In genomic region chr3:141368925-141369794, GRCh38 we compare ENCODE assay signal across 8 cellular contexts. TPM values are rescaled to one million over a fixed set of nuclear protein-coding genes. Genes with fewer than 3 reads are reported as not detected.
DNase-seq lines count a peak whose midpoint lies in the region; ATAC-seq and TF ChIP-seq lines count a peak whose summit lies in the region.
"Had no signal": no experiment of that assay in that cellular context is flagged by ENCODE, and none has a peak within 500 bp of the region (broad histone marks: within the 10 kb centered on the region; RNA-seq: fewer than 3 reads in every experiment).

No MANE protein-coding gene starts in this region.

- H3K79me2 ChIP-seq in KMS-11 (ENCODE audit: insufficient read depth, low read depth): no peaks in the 10 kb centered on the region; the same call in 1 of the 2 replicates

- no peak overlapping the region for H2AFZ ChIP-seq in KMS-11 (ENCODE audit: low read depth)

- in situ Hi-C loops in astrocyte of the cerebellum (cut with HindIII; ENCODE audit: low sequenced_read_pairs): no loop called here

- H3K4me1 ChIP-seq in KMS-11 (ENCODE audit: low read depth, poor library complexity, severe bottlenecking): peaks cover 92% of the 10 kb centered on the region
- peaks cover 0 to 3% (median 0%) of the 10 kb centered on the region in 4 donors for H3K4me1 ChIP-seq in liver (ENCODE audit: control insufficient read depth in 4 of 4, insufficient read depth in 4 of 4, low read length in 3 of 4)
- peaks cover 47% of the 10 kb centered on the region for H3K4me1 ChIP-seq in testis

- TF ChIP-seq CTCF in KMS-11 (conservative IDR thresholded peaks at IDR 0.05; ENCODE audit: low read depth, low read length) (no peak), astrocyte of the cerebellum (IDR thresholded peaks at IDR 0.05; ENCODE audit: low read depth, low read length, missing control alignments) (no peak), liver (IDR thresholded peaks at IDR 0.05; ENCODE audit: low read depth, low read length, missing input control) (no peak), testis (IDR thresholded peaks at IDR 0.05) (no peak)

- no peaks in the 10 kb centered on the region for H4K20me1 ChIP-seq in KMS-11 (ENCODE audit: insufficient read depth)

- no peak for TF ChIP-seq POLR2A in testis (IDR thresholded peaks at IDR 0.05)

- peak overlapping the region; percentile 33; the same call in 1 of the 2 replicates for H3K9ac ChIP-seq in KMS-11
- H3K9ac ChIP-seq in liver (ENCODE audit: low read depth in 1 of 2, low read length in 2 of 2): no peak overlapping the region

- H3K9me3 ChIP-seq in liver (ENCODE audit: control insufficient read depth in 4 of 4, low read length in 3 of 4) (no peaks in the 10 kb centered on the region), testis (no peaks in the 10 kb centered on the region)

- DNase-seq in astrocyte of the cerebellum (ENCODE audit: low read depth): no peak
- DNase-seq in testis: no peak
- no peak for DNase-seq in GM19238 (ENCODE audit: insufficient read length, low spot score)
- DNase-seq in mucosa of gallbladder (ENCODE audit: low spot score): no peak
- DNase-seq: NCI-H2107 had no signal

- H3K36me3 ChIP-seq in KMS-11 (ENCODE audit: insufficient read depth) (no peaks in the 10 kb centered on the region), liver (ENCODE audit: control insufficient read depth in 4 of 4, insufficient read depth in 3 of 4, low read depth in 1 of 4, low read length in 3 of 4) (no peaks in the 10 kb centered on the region), testis (ENCODE audit: low read depth, missing control alignments) (no peaks in the 10 kb centered on the region)

- whole genome bisulfite sequencing in liver: 84% methylated on average over 15 of the region's 15 CpGs
- 30 to 34% methylated on average over 15 of the region's 15 CpGs for WGBS in testis, 2 donors

- no peak for ATAC-seq in GM21367 (IDR thresholded peaks at IDR 0.05; ENCODE audit: unreplicated experiment)

- peak overlapping the region; percentile 43; the same call in 1 of the 2 replicates for H3K4me2 ChIP-seq in KMS-11

- H3K27me3 ChIP-seq in KMS-11 (ENCODE audit: insufficient read depth, low read depth) (no peaks in the 10 kb centered on the region), liver (ENCODE audit: control insufficient read depth in 4 of 4, insufficient read depth in 4 of 4, low read length in 3 of 4) (no peaks in the 10 kb centered on the region), testis (no peaks in the 10 kb centered on the region)

- H3K4me3 ChIP-seq in KMS-11 (IDR thresholded peaks at IDR 0.05; ENCODE audit: insufficient read depth, low read depth, low read length) (no peak overlapping the region), astrocyte of the cerebellum (ENCODE audit: low read depth, low read length) (peak overlapping the region; percentile 0), liver (ENCODE audit: low read depth in 1 of 3, low read length in 3 of 3) (no peak overlapping the region), testis (peak overlapping the region; percentile 16 to 50)

- intact Hi-C loops in testis (cut with DNase I; ENCODE audit: low total_unique reads): loop anchor here (5.0 kb wide), 1 partner anchor 73 kb away; no protein-coding TSS in a partner anchor

- H3K27ac ChIP-seq in KMS-11 (peak overlapping the region; percentile 67), liver (ENCODE audit: low read depth in 1 of 2, low read length in 2 of 2) (peak overlapping the region; percentile 55 to 64), testis (peak overlapping the region; percentile 93 to 95)

- no peak for TF ChIP-seq RAD21 in liver (IDR thresholded peaks at IDR 0.05)

TF ChIP-seq in liver, 16 proteins besides CTCF, POLR2A, EP300 and RAD21:
- TF ChIP-seq FOXA2 (IDR thresholded peaks at IDR 0.05) (no peak), JUND (IDR thresholded peaks at IDR 0.05) (no peak), ZBTB33 (IDR thresholded peaks at IDR 0.05) (no peak), EGR1 (IDR thresholded peaks at IDR 0.05; ENCODE audit: low read depth in 2 of 2) (no peak), NR2F2 (IDR thresholded peaks at IDR 0.05) (no peak)

RNA-seq across cellular contexts. Expression of gene ZBTB38, which starts 0.9 kb away (rescaled TPM):
- 10 to 100 TPM; 19.8 to 57.3 TPM for total RNA-seq in liver
- 10 to 100 TPM in 1 of 2 donors, 1 to 10 TPM in 1; 9.5 to 19.2 TPM for polyA plus RNA-seq in liver
- 100 to 1,000 TPM; 131 to 167 TPM for total RNA-seq in testis
- 66.7 TPM for polyA plus RNA-seq in testis (ENCODE audit: insufficient read depth, low read depth, low replicate concordance)
- total RNA-seq in mucosa of gallbladder: 159 TPM

Comparison
In these comparisons a context has a peak if more than half of its experiments do, and no peak if none do; other contexts are left out.
1. H3K4me3 ChIP-seq: peak in astrocyte of the cerebellum (single experiment) and testis (2 of 2); none in KMS-11 (single experiment) and liver (0 of 3).
2. Peak in every context shown above with its lines, with median percentiles within 50 percentile points of each other: H3K27ac ChIP-seq.